ENCODE assay signal across 34 cellular contexts in genomic region chr14:81005540-81006228, GRCh38. TPM values are rescaled to one million over a fixed set of nuclear protein-coding genes. Genes with fewer than 3 reads are reported as not detected.
"Had no signal": no experiment of that assay in that cellular context is flagged by ENCODE, and none has a peak within 500 bp of the region (broad histone marks: within the 10 kb centered on the region; RNA-seq: fewer than 3 reads in every experiment).

No MANE protein-coding gene starts in this region.

- H3K27me3 ChIP-seq: brain microvascular endothelial cell, Peyer's patch, SJCRH30 had no signal

- H3K36me3 ChIP-seq: brain microvascular endothelial cell, Peyer's patch, SJCRH30, WERI-Rb-1 had no signal

- H3K9me3 ChIP-seq: Peyer's patch, SJCRH30 had no signal

- H3K27ac ChIP-seq: brain microvascular endothelial cell, Peyer's patch, RWPE1, SJCRH30, SK-N-MC, WERI-Rb-1 had no signal

- DNase-seq: activated CD4-positive, alpha-beta memory T cell treated with anti-CD3 and anti-CD28 coated beads, Interleukin-2, amount 10 ng/mL, durations not matched to agents 7 days and 5 days; activated CD4-positive, alpha-beta T cell treated with anti-CD3 and anti-CD28 coated beads for 1 hour; activated CD4-positive, alpha-beta T cell treated with anti-CD3 and anti-CD28 coated beads for 48 hours; activated CD4-positive, CD25-positive, alpha-beta regulatory T cell; activated CD8-positive, alpha-beta memory T cell treated with anti-CD3 and anti-CD28 coated beads for 24 hours; activated CD8-positive, alpha-beta memory T cell treated with anti-CD3 and anti-CD28 coated beads, Interleukin-2, amount 10 ng/mL, durations not matched to agents 7 days and 5 days; activated CD8-positive, alpha-beta memory T cell treated with anti-CD3 and anti-CD28 coated beads, Interleukin-2, amount 50 U/mL, for 48 hours; activated effector memory CD4-positive, alpha-beta T cell treated with anti-CD3 and anti-CD28 coated beads, Interleukin-2, amount 50 U/mL, for 16 hours; activated naive CD4-positive, alpha-beta T cell; activated naive CD4-positive, alpha-beta T cell treated with anti-CD3 and anti-CD28 coated beads, Interleukin-2, amount 50 U/mL, for 16 hours; activated naive CD8-positive, alpha-beta T cell treated with anti-CD3 and anti-CD28 coated beads for 36 hours; activated T-cell treated with anti-CD3 and anti-CD28 coated beads, Interleukin-2, amount 50 U/mL, for 48 hours; amniotic stem cell; aorta; brain microvascular endothelial cell; NCI-H1092 treated with DMSO at 0.1 percent for 48 hours; NCI-H1417; NCI-H146; NCI-H187; NCI-H2029 treated with DMSO at 0.1 percent for 48 hours; NCI-H2107; NCI-H2171; NCI-H510A treated with DMSO at 0.1 percent for 48 hours; NCI-H526 treated with DMSO at 0.1 percent for 48 hours; NCI-H774; PC-3; Peyer's patch; SHP77; SJCRH30; T1000; WERI-Rb-1 had no signal

- H3K4me3 ChIP-seq: Peyer's patch, SJCRH30, SK-N-MC had no signal

- ATAC-seq: activated CD8-positive, alpha-beta memory T cell treated with anti-CD3 and anti-CD28 coated beads, Interleukin-2, amount 10 ng/mL, durations not matched to agents 7 days and 5 days; PC-3 had no signal

- H3K4me1 ChIP-seq: Peyer's patch, SJCRH30 had no signal

RNA-seq across cellular contexts. Expression of gene TSHR, which starts 50.3 kb away (rescaled TPM):
- total RNA-seq: activated naive CD8-positive, alpha-beta T cell treated with anti-CD3 and anti-CD28 coated beads for 36 hours; M059J; PC-3; Peyer's patch had no signal
